Comparison of ENCODE assay signal across 22 cellular contexts in genomic region chr4:15562114-15562513, GRCh38.
A peak's percentile ranks its signal among the peaks of the same experiment; 100 is the strongest.
DNase-seq lines count a peak whose midpoint lies in the region.
"Had no signal": no experiment of that assay in that cellular context is flagged by ENCODE, and none has a peak within 500 bp of the region (broad histone marks: within the 10 kb centered on the region; RNA-seq: fewer than 3 reads in every experiment).

No MANE protein-coding gene starts in this region.

- DNase-seq in HT1080 (ENCODE audit: low read depth) (peak; percentile 18), dermis blood vessel endothelial cell (peak; percentile 16), inferior parietal cortex (ENCODE audit: extremely low spot score) (peak; percentile 48), putamen (ENCODE audit: low spot score) (peak; percentile 60), mucosa of gallbladder (ENCODE audit: low spot score) (no peak), GDM1 (lab: John Stamatoyannopoulos, UW) (no peak), OCI-M2 (lab: John Stamatoyannopoulos, UW; ENCODE audit: unreplicated experiment) (no peak)
- no peak for DNase-seq in activated CD4-positive, alpha-beta T cell treated with anti-CD3 and anti-CD28 coated beads for 48 hours
- DNase-seq: ACHN; activated CD4-positive, alpha-beta T cell treated with anti-CD3 and anti-CD28 coated beads for 4 hours; activated gamma-delta T cell; activated T-cell treated with anti-CD3 and anti-CD28 coated beads, Interleukin-2, amount 50 U/mL, for 24 hours; cerebellar nuclear complex; DMS79 treated with DMSO at 0.1 percent for 48 hours; effector CD8-positive, alpha-beta T cell; foreskin fibroblast; KBM-7; left ventricle myocardium inferior; NCI-H1417 treated with DMSO at 0.1 percent for 48 hours; ovary; spleen; upper lobe of right lung had no signal

Comparison
In these comparisons a context has a peak if more than half of its experiments do, and no peak if none do; other contexts are left out.
1. DNase-seq: peak in HT1080 (single experiment), dermis blood vessel endothelial cell (single experiment), inferior parietal cortex (single experiment) and putamen (single experiment); none in mucosa of gallbladder (single experiment), GDM1 (single experiment), activated CD4-positive, alpha-beta T cell treated with anti-CD3 and anti-CD28 coated beads for 48 hours (single experiment) and OCI-M2 (single experiment).